ENCODE assay signal across 8 cellular contexts in genomic region chr16:2033057-2033911, GRCh38. TPM values are rescaled to one million over a fixed set of nuclear protein-coding genes. Genes with fewer than 3 reads are reported as not detected.
A peak's percentile ranks its signal among the peaks of the same experiment; 100 is the strongest.
DNase-seq lines count a peak whose midpoint lies in the region; ATAC-seq and TF ChIP-seq lines count a peak whose summit lies in the region.
"Had no signal": no experiment of that assay in that cellular context is flagged by ENCODE, and none has a peak within 500 bp of the region (broad histone marks: within the 10 kb centered on the region; RNA-seq: fewer than 3 reads in every experiment).

No MANE protein-coding gene starts in this region.

- H3K4me1 Mint-ChIP-seq in glutamatergic neuron (ENCODE audit: low read depth, unreplicated experiment) = peaks cover 3% of the 10 kb centered on the region

- H3K27ac ChIP-seq in cingulate gyrus (ENCODE audit: low read depth, low read length) (peak overlapping the region; percentile 96), lung (ENCODE audit: low read depth in 1 of 2, low read length in 1 of 2) (peak overlapping the region; percentile 81 to 96), testis (peak overlapping the region; percentile 79 to 88)
- H3K27ac ChIP-seq: neutrophil had no signal

- TF ChIP-seq CTCF in lung (IDR thresholded peaks at IDR 0.05; ENCODE audit: control extremely low read depth, extremely low read depth) (no peak), testis (IDR thresholded peaks at IDR 0.05) (no peak), glutamatergic neuron (IDR thresholded peaks at IDR 0.05; ENCODE audit: partially characterized antibody, unreplicated experiment) (no peak)

- H3K4me1 ChIP-seq in lung (ENCODE audit: control insufficient read depth in 2 of 2, insufficient read depth in 2 of 2, low read length in 2 of 2) (peaks cover 0 to 44% of the 10 kb centered on the region in 2 donors), testis (peaks cover 51% of the 10 kb centered on the region)

- peaks cover 5% of the 10 kb centered on the region for H3K27me3 Mint-ChIP-seq in glutamatergic neuron (ENCODE audit: unreplicated experiment)

- WGBS in lung, 2 donors = 16 to 20% methylated on average over 31 to 37 of the region's 37 CpGs
- 38% methylated on average over 35 of the region's 37 CpGs; no CpG with 5 or more reads in 1 of the 2 donors for WGBS in testis, 2 donors

- H3K9me3 ChIP-seq in lung (ENCODE audit: control insufficient read depth in 2 of 2, insufficient read depth in 1 of 2, low read length in 1 of 2) = no peaks in the 10 kb centered on the region
- no peaks in the 10 kb centered on the region for H3K9me3 ChIP-seq in testis
- H3K9me3 ChIP-seq: neutrophil had no signal

- ATAC-seq in lung (ENCODE audit: insufficient read depth, low FRiP score) = peak; percentile 21
- no peak for ATAC-seq in GM19455 (IDR thresholded peaks at IDR 0.05; ENCODE audit: unreplicated experiment)

- peaks cover 13% of the 10 kb centered on the region for H3K9me3 Mint-ChIP-seq in glutamatergic neuron (ENCODE audit: unreplicated experiment)

- TF ChIP-seq POLR2A in testis (IDR thresholded peaks at IDR 0.05) = no peak

- H3K36me3 ChIP-seq in lung (ENCODE audit: control insufficient read depth in 2 of 2, insufficient read depth in 2 of 2, low read length in 2 of 2) (peaks cover 0 to 27% of the 10 kb centered on the region in 2 donors), testis (ENCODE audit: low read depth, missing control alignments) (no peaks in the 10 kb centered on the region)
- H3K36me3 ChIP-seq: neutrophil had no signal

- H3K4me3 ChIP-seq in lung (peak overlapping the region; percentile 66), testis (peak overlapping the region in 1 of 2 donors; percentile 4)

- H3K27ac Mint-ChIP-seq in glutamatergic neuron (ENCODE audit: unreplicated experiment) = no peak overlapping the region

- peak; percentile 76 for DNase-seq in NCI-H226
- DNase-seq in lung (ENCODE audit: low spot score) = no peak
- DNase-seq in testis = no peak
- no peak for DNase-seq in 8988T
- no peak for DNase-seq in glutamatergic neuron

- H3K4me3 Mint-ChIP-seq in glutamatergic neuron (ENCODE audit: unreplicated experiment) = no peak overlapping the region

- intact Hi-C loops in testis (cut with DNase I; ENCODE audit: low total_unique reads) = no loop called here

- no peaks in the 10 kb centered on the region for H3K36me3 Mint-ChIP-seq in glutamatergic neuron (ENCODE audit: unreplicated experiment)

- H3K27me3 ChIP-seq in lung (ENCODE audit: control insufficient read depth, insufficient read depth) = no peaks in the 10 kb centered on the region
- H3K27me3 ChIP-seq in testis = no peaks in the 10 kb centered on the region

RNA-seq across cellular contexts. Expression of gene NHERF2, which starts 6.6 kb away (rescaled TPM):
- total RNA-seq in lung (100 to 1,000 TPM; 142 to 468 TPM), testis (10 to 100 TPM; 54.1 to 59.9 TPM), glutamatergic neuron (ENCODE audit: unreplicated experiment) (22.3 TPM)
- polyA plus RNA-seq in lung (100 to 1,000 TPM; 192 to 297 TPM), testis (ENCODE audit: insufficient read depth, low read depth, low replicate concordance) (50.6 TPM)

RNA-seq across cellular contexts. Expression of gene NPW, which starts 13.7 kb away (rescaled TPM):
- total RNA-seq in lung = 1 to 10 TPM in 1 of 2 donors, under 1 TPM in 1; 0.71 to 1.3 TPM
- polyA plus RNA-seq in lung = under 1 TPM; 0.12 to 0.34 TPM
- total RNA-seq in testis = 1 to 10 TPM; 7.3 to 8.2 TPM
- 3.9 TPM for polyA plus RNA-seq in testis (ENCODE audit: insufficient read depth, low read depth, low replicate concordance)
- total RNA-seq in glutamatergic neuron (ENCODE audit: unreplicated experiment) = 0.91 TPM

RNA-seq across cellular contexts. Expression of gene NTHL1, which starts 14.3 kb away (rescaled TPM):
- total RNA-seq in lung (10 to 100 TPM; 19.3 to 37.8 TPM), testis (10 to 100 TPM; 24.6 to 35.6 TPM), glutamatergic neuron (ENCODE audit: unreplicated experiment) (194 TPM)
- polyA plus RNA-seq in lung (10 to 100 TPM; 20.4 to 43.5 TPM), testis (ENCODE audit: insufficient read depth, low read depth, low replicate concordance) (18.0 TPM)

RNA-seq across cellular contexts. Expression of gene TSC2, which starts 14.5 kb away (rescaled TPM):
- total RNA-seq in lung (100 to 1,000 TPM in 1 of 2 donors, 10 to 100 TPM in 1; 93.4 to 146 TPM), testis (100 to 1,000 TPM; 222 to 271 TPM), glutamatergic neuron (ENCODE audit: unreplicated experiment) (215 TPM)
- polyA plus RNA-seq in lung (10 to 100 TPM; 36.5 to 51.9 TPM), testis (ENCODE audit: insufficient read depth, low read depth, low replicate concordance) (136 TPM)

RNA-seq across cellular contexts. Expression of gene ZNF598, which starts 23.7 kb away (rescaled TPM):
- total RNA-seq in lung (10 to 100 TPM; 13.9 to 49.8 TPM), testis (10 to 100 TPM; 80.4 to 94.6 TPM), glutamatergic neuron (ENCODE audit: unreplicated experiment) (90.4 TPM)
- polyA plus RNA-seq in lung (10 to 100 TPM; 29.1 to 42.8 TPM), testis (ENCODE audit: insufficient read depth, low read depth, low replicate concordance) (46.3 TPM)
